ENCODE assay signal across 7 cellular contexts in the genomic region with DNA sequence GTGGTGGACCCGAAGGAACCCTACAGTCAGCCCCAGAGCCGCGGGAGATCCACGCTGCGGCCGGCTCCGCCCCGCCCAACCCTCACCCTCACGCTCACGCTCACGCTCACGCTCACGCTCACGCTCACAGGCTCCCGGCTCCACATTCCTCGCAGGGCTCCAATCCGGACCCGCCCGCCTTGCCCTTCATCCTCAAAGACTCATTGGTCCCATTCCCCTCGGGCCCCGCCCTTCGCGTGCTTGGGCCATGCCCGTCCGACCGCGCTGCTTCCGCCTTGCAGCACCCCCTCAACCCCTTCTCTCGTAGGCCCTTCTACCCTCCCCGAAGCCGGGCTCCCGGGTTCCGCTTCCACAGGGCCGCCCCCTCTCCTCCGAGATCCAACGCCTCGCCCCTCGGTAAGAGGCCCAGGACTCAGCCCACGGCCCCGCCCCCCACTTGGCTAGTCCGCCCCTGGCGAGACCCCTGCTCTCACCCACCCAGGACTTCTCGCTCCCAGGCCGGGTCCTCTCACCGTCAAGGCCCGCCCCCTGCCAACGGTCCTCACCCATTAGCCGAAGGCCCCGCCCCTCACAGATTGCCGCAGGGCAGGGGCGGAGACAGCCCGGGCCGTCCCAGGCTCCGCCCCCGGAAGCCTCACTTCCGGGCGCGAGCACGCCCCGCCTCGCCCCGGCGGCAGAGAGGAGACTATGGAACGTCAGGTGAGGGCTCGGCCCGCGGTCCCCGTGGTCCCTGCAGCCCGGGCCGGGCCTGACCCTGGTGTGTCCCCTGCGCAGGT. TPM values are rescaled to one million over a fixed set of nuclear protein-coding genes. Genes with fewer than 3 reads are reported as not detected.
DNase-seq lines count a peak whose midpoint lies in the region; ATAC-seq and FAIRE-seq lines count a peak whose summit lies in the region.

A gene (plus strand): TSS at position 637 of the 776 bp plus-strand sequence. CDS start 51 bp downstream, at position 688.

- DNase-seq in cerebellum (ENCODE audit: low spot score): peak; percentile 95
- peak; percentile 99 for DNase-seq in left kidney (ENCODE audit: low read depth, low spot score)
- DNase-seq in stimulated activated CD4-positive, alpha-beta T cell treated with anti-CD3 and anti-CD28 coated beads, Interleukin-2, amount 100 ng/mL, for 48 hours: peak; percentile 96
- no peak for DNase-seq in nucleus accumbens (lab: John Stamatoyannopoulos, UW)

- peak; percentile 79 for FAIRE-seq in TTC549 (lab: Jason Lieb, UNC)

- ATAC-seq in GM19023 (IDR thresholded peaks at IDR 0.05; ENCODE audit: unreplicated experiment): peak; percentile 80
- peak; percentile 81 for ATAC-seq in HG03175 (IDR thresholded peaks at IDR 0.05; ENCODE audit: unreplicated experiment)

RNA-seq across cellular contexts. Expression of the gene that starts here (rescaled TPM):
- total RNA-seq in cerebellum: 58.3 TPM

Comparison
In these comparisons a context has a peak if more than half of its experiments do, and no peak if none do; other contexts are left out.
1. DNase-seq: peak in cerebellum (single experiment), left kidney (single experiment) and stimulated activated CD4-positive, alpha-beta T cell treated with anti-CD3 and anti-CD28 coated beads, Interleukin-2, amount 100 ng/mL, for 48 hours (2 of 2); none in nucleus accumbens (0 of 56).